ENCODE assay signal across 8 cellular contexts in genomic region chr7:120987683-120988590, GRCh38. TPM values are rescaled to one million over a fixed set of nuclear protein-coding genes. Genes with fewer than 3 reads are reported as not detected.
DNase-seq lines count a peak whose midpoint lies in the region; ATAC-seq and TF ChIP-seq lines count a peak whose summit lies in the region.

No MANE protein-coding gene starts in this region.

- 1% methylated on average over 12 of the region's 12 CpGs for WGBS in GM23248 (ENCODE audit: low coverage in 1 of 2, low lambda C conversion rate in 2 of 2, missing lambda C conversion rate in 2 of 2), 2 experiments

- H3F3A ChIP-seq in DOHH2 (ENCODE audit: control insufficient read depth, insufficient read depth) (no peaks in the 10 kb centered on the region), GM23248 (ENCODE audit: insufficient read depth) (peaks cover 50% of the 10 kb centered on the region)

- H3K36me3 Mint-ChIP-seq in nephron progenitor cell (ENCODE audit: low read depth), result no peaks in the 10 kb centered on the region

- CTCF ChIA-PET in RWPE1 (lab: Yijun Ruan, JAX), result interaction anchor here (0.6 to 3.4 kb wide), 8 partner anchors 9 to 131 kb away, joined by 3 to 20 read pairs (median 4); no protein-coding TSS in a partner anchor

- H3K79me2 ChIP-seq in DOHH2 (ENCODE audit: control insufficient read depth, low read length) (no peaks in the 10 kb centered on the region), GM23248 (ENCODE audit: insufficient read depth) (peaks cover 30% of the 10 kb centered on the region)

- peak; percentile 99 for TF ChIP-seq CTCF in DOHH2 (IDR thresholded peaks at IDR 0.05; ENCODE audit: low read depth, low read length, poor library complexity, severe bottlenecking)
- TF ChIP-seq CTCF in RWPE1 (conservative IDR thresholded peaks at IDR 0.05; ENCODE audit: low read depth), result peak; percentile 93
- TF ChIP-seq CTCF in nephron progenitor cell (IDR thresholded peaks at IDR 0.05), result peak; percentile 96

- peak overlapping the region; percentile 83 for H3K4me3 Mint-ChIP-seq in nephron progenitor cell

- H2AFZ ChIP-seq in GM23248, result peak overlapping the region; percentile 83

- peaks cover 45% of the 10 kb centered on the region for H3K27me3 ChIP-seq in DOHH2 (ENCODE audit: control insufficient read depth, low read length)
- H3K27me3 ChIP-seq in GM23248 (replicated peaks; ENCODE audit: insufficient read depth), result no peaks in the 10 kb centered on the region

- H3K4me3 ChIP-seq in DOHH2 (ENCODE audit: low read length), result peak overlapping the region; percentile 66
- peak overlapping the region; percentile 78 for H3K4me3 ChIP-seq in GM23248

- H3K27ac ChIP-seq in DOHH2 (ENCODE audit: low read depth, low read length), result no peak overlapping the region
- peak overlapping the region; percentile 71 for H3K27ac ChIP-seq in GM23248
- H3K27ac ChIP-seq in RWPE1, result no peak overlapping the region

- H3K4me1 Mint-ChIP-seq in nephron progenitor cell, result peaks cover 24% of the 10 kb centered on the region

- no peaks in the 10 kb centered on the region for H3K36me3 ChIP-seq in DOHH2 (ENCODE audit: control insufficient read depth, low read length)
- H3K36me3 ChIP-seq in GM23248 (ENCODE audit: low read depth), result no peaks in the 10 kb centered on the region

- peak overlapping the region; percentile 83 for H3K4me2 ChIP-seq in DOHH2 (ENCODE audit: low read length)
- peak overlapping the region; percentile 91 for H3K4me2 ChIP-seq in GM23248 (ENCODE audit: unreplicated experiment)

- ATAC-seq in stimulated activated naive CD8-positive, alpha-beta T cell treated with anti-CD3 and anti-CD28 coated beads, Interleukin-15, Interleukin-2, amounts not matched to agents 100 U/mL and 50 U/mL, for 24 hours, result peak; percentile 97

- peak; percentile 96 for DNase-seq in GM23248
- peak; percentile 81 to 85 for DNase-seq in Kasumi-1 (lab: John Stamatoyannopoulos, UW)
- DNase-seq in RWPE1 (ENCODE audit: low spot score), result peak; percentile 77
- peak; percentile 75 for DNase-seq in activated effector memory CD4-positive, alpha-beta T cell treated with Interleukin-2 at 50 U/mL for 16 hours
- peak; percentile 97 for DNase-seq in fibroblast of the conjunctiva (ENCODE audit: low read depth)
- DNase-seq in nephron progenitor cell, result peak; percentile 84
- DNase-seq in stimulated activated naive CD8-positive, alpha-beta T cell treated with anti-CD3 and anti-CD28 coated beads, Interleukin-15, Interleukin-2, amounts not matched to agents 100 U/mL and 50 U/mL, for 24 hours, result peak; percentile 84

- POLR2A ChIA-PET in RWPE1 (lab: Yijun Ruan, JAX; ENCODE audit: low non-redundant PET), result no interaction called here

- no peaks in the 10 kb centered on the region for H4K20me1 ChIP-seq in DOHH2 (ENCODE audit: control insufficient read depth, insufficient read depth, low read depth, low read length)
- H4K20me1 ChIP-seq in GM23248 (ENCODE audit: insufficient read depth), result no peaks in the 10 kb centered on the region

- in situ Hi-C loops in GM23248 (cut with MboI), result loop anchor here (5.0 to 25.0 kb wide), 3 partner anchors 94 to 549 kb away; partner anchors contain the start of gene WNT16

- peaks cover 21% of the 10 kb centered on the region for H3K27me3 Mint-ChIP-seq in nephron progenitor cell (ENCODE audit: low read depth, poor library complexity)

- no peak overlapping the region for H3K27ac Mint-ChIP-seq in nephron progenitor cell

- no peaks in the 10 kb centered on the region for H3K9me3 ChIP-seq in DOHH2 (ENCODE audit: control insufficient read depth, insufficient read depth, low read length)
- no peaks in the 10 kb centered on the region for H3K9me3 ChIP-seq in GM23248 (ENCODE audit: low read depth)

- peak overlapping the region; percentile 78 for H3K9ac ChIP-seq in GM23248

- H3K9me3 Mint-ChIP-seq in nephron progenitor cell, result no peaks in the 10 kb centered on the region

- peaks cover 27% of the 10 kb centered on the region for H3K4me1 ChIP-seq in DOHH2 (ENCODE audit: control insufficient read depth, low read length)
- peaks cover 34% of the 10 kb centered on the region for H3K4me1 ChIP-seq in GM23248 (ENCODE audit: insufficient read depth)

- H3K9me2 ChIP-seq in DOHH2 (replicated peaks; ENCODE audit: control insufficient read depth, low read length), result no peaks in the 10 kb centered on the region
- no peaks in the 10 kb centered on the region for H3K9me2 ChIP-seq in GM23248 (ENCODE audit: insufficient read depth)

RNA-seq across cellular contexts. Expression of gene CPED1, which starts 0.6 kb away (rescaled TPM):
- 20.2 and 23.0 TPM in 2 replicates for total RNA-seq in GM23248 (2014; rRNA removed; shearing (Covaris generic))
- 12.4 and 13.5 TPM in 2 replicates for polyA plus RNA-seq in GM23248 (2016; fragmentation: Nextera tagmentation; extraction: Ambion mirVana)

RNA-seq across cellular contexts. Expression of gene ING3, which starts 37.4 kb away (rescaled TPM):
- 10.1 and 13.3 TPM in 2 replicates for total RNA-seq in GM23248 (2014; rRNA removed; shearing (Covaris generic))
- polyA plus RNA-seq in GM23248 (2016; fragmentation: Nextera tagmentation; extraction: Ambion mirVana), result 21.6 and 27.0 TPM in 2 replicates
